Comparison of ENCODE assay signal across 1 cellular context in the genomic region with DNA sequence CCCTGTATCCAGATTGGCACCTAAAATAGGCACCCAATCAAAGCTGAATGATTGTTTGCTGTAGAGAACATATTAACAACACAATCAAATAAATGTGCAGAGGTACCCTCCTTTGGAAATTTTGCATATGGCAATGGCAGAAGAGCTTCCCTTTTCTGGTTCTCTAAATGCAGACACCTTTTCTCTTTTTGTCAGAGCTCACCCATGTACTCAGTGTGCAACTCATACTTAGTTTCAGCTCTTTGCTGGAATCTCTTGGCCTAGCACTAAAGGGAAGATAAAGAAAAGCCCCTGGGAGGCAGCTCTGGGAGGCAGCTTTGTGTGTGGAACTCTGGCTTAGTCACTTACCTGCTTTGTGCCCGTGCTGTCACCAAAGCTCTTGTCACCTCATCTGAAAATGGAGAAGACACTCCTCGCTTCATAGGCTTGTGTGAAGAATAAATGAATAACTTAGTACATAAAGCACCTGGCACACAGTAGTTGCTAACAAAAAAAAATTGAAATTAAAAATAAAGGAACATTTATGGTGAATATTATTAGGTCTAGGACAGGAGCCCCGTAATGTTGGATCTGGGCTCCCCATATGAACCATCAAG.
TF ChIP-seq lines count a peak whose summit lies in the region.

No MANE protein-coding gene starts in this region.

TF ChIP-seq in WTC11, 78 proteins besides CTCF, POLR2A, EP300 and RAD21 (continued from another document):
- TF ChIP-seq, protein P1, sequence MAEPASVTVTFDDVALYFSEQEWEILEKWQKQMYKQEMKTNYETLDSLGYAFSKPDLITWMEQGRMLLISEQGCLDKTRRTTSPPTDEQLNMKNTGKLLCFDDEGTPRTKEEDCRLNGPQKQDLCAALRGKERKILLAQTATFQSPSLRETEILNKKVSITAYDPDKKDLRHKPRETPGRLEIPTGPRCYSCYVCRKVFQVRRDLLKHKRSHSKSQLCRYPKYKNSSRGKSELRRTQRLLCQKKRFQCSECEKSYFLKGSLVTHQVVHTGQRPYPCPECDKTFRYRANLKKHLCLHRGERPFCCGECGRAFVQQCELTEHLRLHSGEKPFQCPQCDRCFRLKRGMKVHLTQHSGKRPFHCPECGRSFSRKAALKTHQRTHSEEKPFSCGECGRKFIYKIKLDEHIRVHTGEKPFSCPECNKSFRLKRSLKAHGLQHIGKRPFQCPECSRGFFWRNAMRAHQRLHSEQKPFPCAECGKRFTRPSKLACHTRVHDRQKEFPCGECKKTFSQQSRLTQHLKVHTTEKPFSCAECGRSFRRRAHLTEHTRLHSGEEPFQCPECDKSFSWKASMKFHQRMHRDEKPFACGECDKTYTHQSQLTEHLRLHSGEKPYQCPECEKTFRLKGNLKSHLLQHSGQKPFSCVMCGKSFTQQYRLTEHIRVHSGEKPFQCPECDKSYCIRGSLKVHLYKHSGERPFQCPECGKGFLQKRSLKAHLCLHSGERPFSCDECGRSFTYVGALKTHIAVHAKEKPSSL (CRISPR knock-in tag; conservative IDR thresholded peaks at IDR 0.05) = no peak
- TF ChIP-seq GRHL2 (CRISPR knock-in tag; IDR thresholded peaks at IDR 0.05; ENCODE audit: insufficient replicate concordance, severe bottlenecking) = no peak
- TF ChIP-seq CREM (CRISPR knock-in tag; IDR thresholded peaks at IDR 0.05) = no peak
- TF ChIP-seq ZBTB21 (CRISPR knock-in tag; IDR thresholded peaks at IDR 0.05; ENCODE audit: borderline replicate concordance) = no peak
- TF ChIP-seq, protein P2, sequence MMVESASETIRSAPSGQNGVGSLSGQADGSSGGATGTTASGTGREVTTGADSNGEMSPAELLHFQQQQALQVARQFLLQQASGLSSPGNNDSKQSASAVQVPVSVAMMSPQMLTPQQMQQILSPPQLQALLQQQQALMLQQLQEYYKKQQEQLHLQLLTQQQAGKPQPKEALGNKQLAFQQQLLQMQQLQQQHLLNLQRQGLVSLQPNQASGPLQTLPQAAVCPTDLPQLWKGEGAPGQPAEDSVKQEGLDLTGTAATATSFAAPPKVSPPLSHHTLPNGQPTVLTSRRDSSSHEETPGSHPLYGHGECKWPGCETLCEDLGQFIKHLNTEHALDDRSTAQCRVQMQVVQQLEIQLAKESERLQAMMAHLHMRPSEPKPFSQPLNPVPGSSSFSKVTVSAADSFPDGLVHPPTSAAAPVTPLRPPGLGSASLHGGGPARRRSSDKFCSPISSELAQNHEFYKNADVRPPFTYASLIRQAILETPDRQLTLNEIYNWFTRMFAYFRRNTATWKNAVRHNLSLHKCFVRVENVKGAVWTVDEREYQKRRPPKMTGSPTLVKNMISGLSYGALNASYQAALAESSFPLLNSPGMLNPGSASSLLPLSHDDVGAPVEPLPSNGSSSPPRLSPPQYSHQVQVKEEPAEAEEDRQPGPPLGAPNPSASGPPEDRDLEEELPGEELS (CRISPR knock-in tag; IDR thresholded peaks at IDR 0.05) = no peak
- TF ChIP-seq, protein P3, sequence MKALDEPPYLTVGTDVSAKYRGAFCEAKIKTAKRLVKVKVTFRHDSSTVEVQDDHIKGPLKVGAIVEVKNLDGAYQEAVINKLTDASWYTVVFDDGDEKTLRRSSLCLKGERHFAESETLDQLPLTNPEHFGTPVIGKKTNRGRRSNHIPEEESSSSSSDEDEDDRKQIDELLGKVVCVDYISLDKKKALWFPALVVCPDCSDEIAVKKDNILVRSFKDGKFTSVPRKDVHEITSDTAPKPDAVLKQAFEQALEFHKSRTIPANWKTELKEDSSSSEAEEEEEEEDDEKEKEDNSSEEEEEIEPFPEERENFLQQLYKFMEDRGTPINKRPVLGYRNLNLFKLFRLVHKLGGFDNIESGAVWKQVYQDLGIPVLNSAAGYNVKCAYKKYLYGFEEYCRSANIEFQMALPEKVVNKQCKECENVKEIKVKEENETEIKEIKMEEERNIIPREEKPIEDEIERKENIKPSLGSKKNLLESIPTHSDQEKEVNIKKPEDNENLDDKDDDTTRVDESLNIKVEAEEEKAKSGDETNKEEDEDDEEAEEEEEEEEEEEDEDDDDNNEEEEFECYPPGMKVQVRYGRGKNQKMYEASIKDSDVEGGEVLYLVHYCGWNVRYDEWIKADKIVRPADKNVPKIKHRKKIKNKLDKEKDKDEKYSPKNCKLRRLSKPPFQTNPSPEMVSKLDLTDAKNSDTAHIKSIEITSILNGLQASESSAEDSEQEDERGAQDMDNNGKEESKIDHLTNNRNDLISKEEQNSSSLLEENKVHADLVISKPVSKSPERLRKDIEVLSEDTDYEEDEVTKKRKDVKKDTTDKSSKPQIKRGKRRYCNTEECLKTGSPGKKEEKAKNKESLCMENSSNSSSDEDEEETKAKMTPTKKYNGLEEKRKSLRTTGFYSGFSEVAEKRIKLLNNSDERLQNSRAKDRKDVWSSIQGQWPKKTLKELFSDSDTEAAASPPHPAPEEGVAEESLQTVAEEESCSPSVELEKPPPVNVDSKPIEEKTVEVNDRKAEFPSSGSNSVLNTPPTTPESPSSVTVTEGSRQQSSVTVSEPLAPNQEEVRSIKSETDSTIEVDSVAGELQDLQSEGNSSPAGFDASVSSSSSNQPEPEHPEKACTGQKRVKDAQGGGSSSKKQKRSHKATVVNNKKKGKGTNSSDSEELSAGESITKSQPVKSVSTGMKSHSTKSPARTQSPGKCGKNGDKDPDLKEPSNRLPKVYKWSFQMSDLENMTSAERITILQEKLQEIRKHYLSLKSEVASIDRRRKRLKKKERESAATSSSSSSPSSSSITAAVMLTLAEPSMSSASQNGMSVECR (CRISPR knock-in tag; IDR thresholded peaks at IDR 0.05; ENCODE audit: borderline replicate concordance) = no peak
- no peak for TF ChIP-seq GABPB1 (CRISPR knock-in tag; IDR thresholded peaks at IDR 0.05)
- TF ChIP-seq, protein P4, sequence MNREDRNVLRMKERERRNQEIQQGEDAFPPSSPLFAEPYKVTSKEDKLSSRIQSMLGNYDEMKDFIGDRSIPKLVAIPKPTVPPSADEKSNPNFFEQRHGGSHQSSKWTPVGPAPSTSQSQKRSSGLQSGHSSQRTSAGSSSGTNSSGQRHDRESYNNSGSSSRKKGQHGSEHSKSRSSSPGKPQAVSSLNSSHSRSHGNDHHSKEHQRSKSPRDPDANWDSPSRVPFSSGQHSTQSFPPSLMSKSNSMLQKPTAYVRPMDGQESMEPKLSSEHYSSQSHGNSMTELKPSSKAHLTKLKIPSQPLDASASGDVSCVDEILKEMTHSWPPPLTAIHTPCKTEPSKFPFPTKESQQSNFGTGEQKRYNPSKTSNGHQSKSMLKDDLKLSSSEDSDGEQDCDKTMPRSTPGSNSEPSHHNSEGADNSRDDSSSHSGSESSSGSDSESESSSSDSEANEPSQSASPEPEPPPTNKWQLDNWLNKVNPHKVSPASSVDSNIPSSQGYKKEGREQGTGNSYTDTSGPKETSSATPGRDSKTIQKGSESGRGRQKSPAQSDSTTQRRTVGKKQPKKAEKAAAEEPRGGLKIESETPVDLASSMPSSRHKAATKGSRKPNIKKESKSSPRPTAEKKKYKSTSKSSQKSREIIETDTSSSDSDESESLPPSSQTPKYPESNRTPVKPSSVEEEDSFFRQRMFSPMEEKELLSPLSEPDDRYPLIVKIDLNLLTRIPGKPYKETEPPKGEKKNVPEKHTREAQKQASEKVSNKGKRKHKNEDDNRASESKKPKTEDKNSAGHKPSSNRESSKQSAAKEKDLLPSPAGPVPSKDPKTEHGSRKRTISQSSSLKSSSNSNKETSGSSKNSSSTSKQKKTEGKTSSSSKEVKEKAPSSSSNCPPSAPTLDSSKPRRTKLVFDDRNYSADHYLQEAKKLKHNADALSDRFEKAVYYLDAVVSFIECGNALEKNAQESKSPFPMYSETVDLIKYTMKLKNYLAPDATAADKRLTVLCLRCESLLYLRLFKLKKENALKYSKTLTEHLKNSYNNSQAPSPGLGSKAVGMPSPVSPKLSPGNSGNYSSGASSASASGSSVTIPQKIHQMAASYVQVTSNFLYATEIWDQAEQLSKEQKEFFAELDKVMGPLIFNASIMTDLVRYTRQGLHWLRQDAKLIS (CRISPR knock-in tag; IDR thresholded peaks at IDR 0.05; ENCODE audit: borderline replicate concordance) = no peak
- TF ChIP-seq, protein P5, sequence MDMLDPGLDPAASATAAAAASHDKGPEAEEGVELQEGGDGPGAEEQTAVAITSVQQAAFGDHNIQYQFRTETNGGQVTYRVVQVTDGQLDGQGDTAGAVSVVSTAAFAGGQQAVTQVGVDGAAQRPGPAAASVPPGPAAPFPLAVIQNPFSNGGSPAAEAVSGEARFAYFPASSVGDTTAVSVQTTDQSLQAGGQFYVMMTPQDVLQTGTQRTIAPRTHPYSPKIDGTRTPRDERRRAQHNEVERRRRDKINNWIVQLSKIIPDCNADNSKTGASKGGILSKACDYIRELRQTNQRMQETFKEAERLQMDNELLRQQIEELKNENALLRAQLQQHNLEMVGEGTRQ (CRISPR knock-in tag; IDR thresholded peaks at IDR 0.05) = no peak
- TF ChIP-seq EMX1 (CRISPR knock-in tag; IDR thresholded peaks at IDR 0.05) = no peak
